17 cellular contexts compared by ENCODE assay signal in genomic region chr22:45627489-45628233, GRCh38.
"Had no signal": no experiment of that assay in that cellular context is flagged by ENCODE, and none has a peak within 500 bp of the region (broad histone marks: within the 10 kb centered on the region; RNA-seq: fewer than 3 reads in every experiment).

No MANE protein-coding gene starts in this region.

- H3K27ac ChIP-seq: adrenal gland, breast epithelium, heart right ventricle, psoas muscle, testis had no signal

- H3K4me3 ChIP-seq: adrenal gland, breast epithelium, heart right ventricle, psoas muscle, skin epidermis, testis had no signal

- H3K9me3 ChIP-seq: adrenal gland, breast epithelium, heart right ventricle, psoas muscle, testis had no signal

- H3K36me3 ChIP-seq: adrenal gland, breast epithelium, heart right ventricle had no signal

- H3K27me3 ChIP-seq: adrenal gland, breast epithelium, testis had no signal

- H3K9me3 Mint-ChIP-seq: activated naive CD4-positive, alpha-beta T cell treated with anti-CD3 and anti-CD28 coated beads, Interleukin-2, amount 50 U/mL, for 72 hours; T-helper 1 cell treated with Interleukin-12 subunit alpha and Interleukin-12 subunit beta and Interleukin-4 antibody, amounts not matched to agents 30 μg/mL and 1 μg/mL, for 36 hours had no signal

- H3K4me3 Mint-ChIP-seq: activated T-cell treated with anti-CD3 and anti-CD28 coated beads, Interleukin-2, amount 50 U/mL, for 72 hours; naive thymus-derived CD8-positive, alpha-beta T cell; stimulated activated memory B cell treated with anti-CD40 and anti-IgM and Interleukin-4, amounts not matched to agents 10 μg/mL and 1 μg/mL and 100 μg/mL, for 72 hours; T-helper 1 cell treated with Interleukin-12 subunit alpha and Interleukin-12 subunit beta and Interleukin-4 antibody, amounts not matched to agents 30 μg/mL and 1 μg/mL, for 36 hours had no signal

- ATAC-seq: activated naive CD4-positive, alpha-beta T cell treated with anti-CD3 and anti-CD28 coated beads, Interleukin-2, amount 50 U/mL, for 72 hours; activated T-cell treated with anti-CD3 and anti-CD28 coated beads, Interleukin-2, amount 50 U/mL, for 72 hours; heart right ventricle; naive thymus-derived CD8-positive, alpha-beta T cell; psoas muscle; right cardiac atrium; stimulated activated memory B cell treated with anti-CD40 and anti-IgM and Interleukin-4, amounts not matched to agents 10 μg/mL and 1 μg/mL and 100 μg/mL, for 72 hours had no signal

- H3K4me1 ChIP-seq: adrenal gland, breast epithelium, psoas muscle, testis had no signal

- DNase-seq: activated CD4-positive, alpha-beta T cell treated with anti-CD3 and anti-CD28 coated beads, Interleukin-2, amount 50 U/mL, for 4 hours; activated gamma-delta T cell treated with Interleukin-2 at 50 U/mL for 16 hours; activated T-cell treated with anti-CD3 and anti-CD28 coated beads, Interleukin-2, amount 50 U/mL, for 72 hours; effector CD4-positive, alpha-beta T cell; heart right ventricle; mesendoderm; naive thymus-derived CD8-positive, alpha-beta T cell; psoas muscle; stimulated activated CD4-positive, alpha-beta T cell treated with anti-CD3 and anti-CD28 coated beads, Interleukin-4, amount 100 ng/mL, for 1 hour; testis had no signal

- H3K27ac Mint-ChIP-seq: activated naive CD4-positive, alpha-beta T cell treated with anti-CD3 and anti-CD28 coated beads, Interleukin-2, amount 50 U/mL, for 72 hours; activated T-cell treated with anti-CD3 and anti-CD28 coated beads, Interleukin-2, amount 50 U/mL, for 72 hours; naive thymus-derived CD8-positive, alpha-beta T cell; stimulated activated memory B cell treated with anti-CD40 and anti-IgM and Interleukin-4, amounts not matched to agents 10 μg/mL and 1 μg/mL and 100 μg/mL, for 72 hours; T-helper 1 cell treated with Interleukin-12 subunit alpha and Interleukin-12 subunit beta and Interleukin-4 antibody, amounts not matched to agents 30 μg/mL and 1 μg/mL, for 36 hours had no signal

- H3K4me1 Mint-ChIP-seq: stimulated activated memory B cell treated with anti-CD40 and anti-IgM and Interleukin-4, amounts not matched to agents 10 μg/mL and 1 μg/mL and 100 μg/mL, for 72 hours had no signal

- H3K36me3 Mint-ChIP-seq: activated naive CD4-positive, alpha-beta T cell treated with anti-CD3 and anti-CD28 coated beads, Interleukin-2, amount 50 U/mL, for 72 hours; stimulated activated memory B cell treated with anti-CD40 and anti-IgM and Interleukin-4, amounts not matched to agents 10 μg/mL and 1 μg/mL and 100 μg/mL, for 72 hours had no signal
